ENCODE assay signal across 23 cellular contexts in genomic region chr3:55647086-55647485, GRCh38.
DNase-seq lines count a peak whose midpoint lies in the region; ATAC-seq, FAIRE-seq and TF ChIP-seq lines count a peak whose summit lies in the region.
"Had no signal": no experiment of that assay in that cellular context is flagged by ENCODE, and none has a peak within 500 bp of the region (broad histone marks: within the 10 kb centered on the region; RNA-seq: fewer than 3 reads in every experiment).

No MANE protein-coding gene starts in this region.

- no peaks in the 10 kb centered on the region for H3K23me2 ChIP-seq in H9 (ENCODE audit: insufficient read length, low read depth, low read length, poor library complexity, severe bottlenecking)
- no peaks in the 10 kb centered on the region for H3K23me2 ChIP-seq in H1 (ENCODE audit: low read depth, low read length)

- H4K5ac ChIP-seq in H9 (ENCODE audit: insufficient read length, low read depth, low read length) (no peak overlapping the region), H1 (ENCODE audit: insufficient read length, low read depth, low read length) (no peak overlapping the region)

- H3K27ac Mint-ChIP-seq in H9 (peak overlapping the region in 2 of 3 experiments; percentile 2 to 8; a peak in 2 of 7 replicates), neural progenitor cell (no peak overlapping the region)
- H3K27ac Mint-ChIP-seq in CD8-positive, alpha-beta T cell, result no peak overlapping the region

- H4K8ac ChIP-seq in H9 (replicated peaks; ENCODE audit: insufficient read length, low read depth, low read length) (no peak overlapping the region), H1 (ENCODE audit: extremely low read depth, insufficient read depth, low read length) (no peak overlapping the region)

- H3K27me3 ChIP-seq in H9 (ENCODE audit: insufficient read depth, low read length) (no peaks in the 10 kb centered on the region), SJCRH30 (no peaks in the 10 kb centered on the region), H1 (replicated peaks in 1 of 4; ENCODE audit: control insufficient read depth in 3 of 4, extremely low read depth in 1 of 4, insufficient read depth in 3 of 4, low read length in 3 of 4) (no peaks in the 10 kb centered on the region), neural progenitor cell (no peaks in the 10 kb centered on the region), PC-9 (ENCODE audit: insufficient read depth, low read depth) (no peaks in the 10 kb centered on the region)
- no peaks in the 10 kb centered on the region for H3K27me3 ChIP-seq in CD8-positive, alpha-beta T cell (ENCODE audit: insufficient read depth, low read length)
- H3K27me3 ChIP-seq: BE2C had no signal

- no peaks in the 10 kb centered on the region for H3K36me3 ChIP-seq in SJCRH30
- no peaks in the 10 kb centered on the region for H3K36me3 ChIP-seq in H1 (ENCODE audit: control insufficient read depth in 2 of 4, insufficient read depth in 4 of 4, low read length in 3 of 4)
- H3K36me3 ChIP-seq in neural progenitor cell, result no peaks in the 10 kb centered on the region
- H3K36me3 ChIP-seq in CD8-positive, alpha-beta T cell (ENCODE audit: insufficient read depth, low read length), result no peaks in the 10 kb centered on the region
- no peaks in the 10 kb centered on the region for H3K36me3 ChIP-seq in PC-9 (ENCODE audit: low read depth)
- H3K36me3 ChIP-seq: BE2C had no signal

- H2AFZ ChIP-seq in H9 (ENCODE audit: low read length) (no peak overlapping the region), H1 (ENCODE audit: low read length) (no peak overlapping the region), neural progenitor cell (replicated peaks) (no peak overlapping the region), PC-9 (no peak overlapping the region)
- H2AFZ ChIP-seq: GM23248 had no signal

- H3K9me3 Mint-ChIP-seq in H9 (no peaks in the 10 kb centered on the region), neural progenitor cell (no peaks in the 10 kb centered on the region)
- no peaks in the 10 kb centered on the region for H3K9me3 Mint-ChIP-seq in CD8-positive, alpha-beta T cell

- no peak overlapping the region for H3K4me2 ChIP-seq in H9 (ENCODE audit: insufficient read depth, insufficient read length, low read length)
- no peak overlapping the region for H3K4me2 ChIP-seq in H1 (ENCODE audit: insufficient read depth in 1 of 2, low read depth in 2 of 2, low read length in 2 of 2)
- peak overlapping the region; percentile 3 for H3K4me2 ChIP-seq in neural progenitor cell
- no peak overlapping the region for H3K4me2 ChIP-seq in PC-9
- H3K4me2 ChIP-seq: KMS-11 had no signal

- H3K18ac ChIP-seq in H9 (ENCODE audit: insufficient read length, low read depth, low read length) (no peak overlapping the region), H1 (ENCODE audit: extremely low read depth, low read length) (peak overlapping the region; percentile 17; the same call in 1 of the 2 replicates)

- no peak overlapping the region for H3K56ac ChIP-seq in H9 (ENCODE audit: insufficient read length, low read depth, low read length)
- H3K56ac ChIP-seq in H1 (replicated peaks; ENCODE audit: insufficient read length, low read depth, low read length), result no peak overlapping the region

- H2BK12ac ChIP-seq in H9 (ENCODE audit: insufficient read length, low read depth, low read length) (no peak overlapping the region), H1 (ENCODE audit: low read depth, low read length) (peak overlapping the region; percentile 69; the same call in 1 of the 2 replicates)

- H3K9me2 ChIP-seq in PC-9 (ENCODE audit: insufficient read depth), result no peaks in the 10 kb centered on the region

- H3K4me3 Mint-ChIP-seq in H9 (no peak overlapping the region), neural progenitor cell (no peak overlapping the region)
- no peak overlapping the region for H3K4me3 Mint-ChIP-seq in CD8-positive, alpha-beta T cell

- H2BK120ac ChIP-seq in H9 (ENCODE audit: low read depth, low read length, poor library complexity, severe bottlenecking), result no peak overlapping the region
- no peak overlapping the region for H2BK120ac ChIP-seq in H1 (replicated peaks; ENCODE audit: low read depth, low read length)

- H4K20me1 ChIP-seq in H9 (ENCODE audit: control insufficient read depth, insufficient read depth, insufficient read length) (no peaks in the 10 kb centered on the region), H1 (replicated peaks in 1 of 2; ENCODE audit: control insufficient read depth in 1 of 2, insufficient read depth in 2 of 2, low read length in 2 of 2) (no peaks in the 10 kb centered on the region), neural progenitor cell (ENCODE audit: low read depth) (no peaks in the 10 kb centered on the region), PC-9 (ENCODE audit: insufficient read depth) (no peaks in the 10 kb centered on the region)

- H3K4ac ChIP-seq in H9 (ENCODE audit: low read depth, low read length), result no peak overlapping the region
- no peak overlapping the region for H3K4ac ChIP-seq in H1 (replicated peaks; ENCODE audit: insufficient read length, low read depth, low read length)

- no peak for TF ChIP-seq RAD21 in H1 (IDR thresholded peaks at IDR 0.05 in 1 of 2, conservative IDR thresholded peaks at IDR 0.05 in 1 of 2; ENCODE audit: low read depth in 2 of 2, low read length in 2 of 2)

- BruUV-seq in PC-9 (replicated peaks; lab: Mats Ljungman, UMichigan), result no TSS peak

- peaks cover 6% of the 10 kb centered on the region for H3K27me3 Mint-ChIP-seq in H9 (ENCODE audit: low read depth)
- peaks cover 5% of the 10 kb centered on the region for H3K27me3 Mint-ChIP-seq in neural progenitor cell (ENCODE audit: insufficient read depth, low read depth)
- H3K27me3 Mint-ChIP-seq in CD8-positive, alpha-beta T cell (ENCODE audit: low read depth), result no peaks in the 10 kb centered on the region

- intact Hi-C loops in CD8-positive, alpha-beta T cell (cut with DNase I, micrococcal nuclease), result no loop called here
- intact Hi-C loops in PC-9 (cut with micrococcal nuclease; ENCODE audit: unreplicated experiment), result no loop called here

- no peak overlapping the region for H2BK15ac ChIP-seq in H9 (ENCODE audit: low read depth, low read length)
- peak overlapping the region; percentile 76; the same call in 1 of the 2 replicates for H2BK15ac ChIP-seq in H1 (ENCODE audit: low read length)

- no peak for TF ChIP-seq EP300 in H1 (IDR thresholded peaks at IDR 0.05; ENCODE audit: borderline replicate concordance in 1 of 2, low read depth in 2 of 2, low read length in 2 of 2)

- no peak overlapping the region for H3K27ac ChIP-seq in H9 (ENCODE audit: insufficient read length, low read depth, low read length)
- peak overlapping the region; percentile 54 for H3K27ac ChIP-seq in SJCRH30
- H3K27ac ChIP-seq in H1 (ENCODE audit: low read depth, low read length), result no peak overlapping the region
- H3K27ac ChIP-seq in neural progenitor cell, result no peak overlapping the region
- H3K27ac ChIP-seq in CD8-positive, alpha-beta T cell (ENCODE audit: low read depth, low read length), result no peak overlapping the region
- H3K27ac ChIP-seq in PC-9, result no peak overlapping the region
- H3K27ac ChIP-seq: GM23248, KMS-11 had no signal

- H3K4me1 Mint-ChIP-seq in H9 (peaks cover 48 to 59% of the 10 kb centered on the region in 2 experiments), neural progenitor cell (peaks cover 59% of the 10 kb centered on the region)
- no peaks in the 10 kb centered on the region for H3K4me1 Mint-ChIP-seq in CD8-positive, alpha-beta T cell (ENCODE audit: low read depth)

- H4K91ac ChIP-seq in H9 (ENCODE audit: insufficient read length, low read depth, low read length), result no peak overlapping the region
- peak overlapping the region; percentile 60 for H4K91ac ChIP-seq in H1 (replicated peaks; ENCODE audit: insufficient read length, low read length)

- H3K79me1 ChIP-seq in H9 (ENCODE audit: insufficient read depth, low read depth, low read length, poor library complexity, severe bottlenecking) (no peaks in the 10 kb centered on the region), H1 (ENCODE audit: low read depth, low read length) (no peaks in the 10 kb centered on the region)

- no peaks in the 10 kb centered on the region for H3K79me2 ChIP-seq in H9 (ENCODE audit: insufficient read depth, low read length)
- no peaks in the 10 kb centered on the region for H3K79me2 ChIP-seq in H1 (ENCODE audit: control insufficient read depth in 1 of 2, insufficient read depth in 2 of 2, low read length in 2 of 2)
- no peaks in the 10 kb centered on the region for H3K79me2 ChIP-seq in neural progenitor cell (ENCODE audit: low read depth)
- no peaks in the 10 kb centered on the region for H3K79me2 ChIP-seq in PC-9 (ENCODE audit: low read depth)

- no peak overlapping the region for H3K9ac ChIP-seq in H9 (ENCODE audit: extremely low read depth, insufficient read length, low read length)
- no peak overlapping the region for H3K9ac ChIP-seq in H1 (replicated peaks in 1 of 4; ENCODE audit: extremely low read depth in 1 of 4, low read depth in 3 of 4, low read length in 3 of 4)
- no peak overlapping the region for H3K9ac ChIP-seq in neural progenitor cell
- H3K9ac ChIP-seq: GM23248, KMS-11 had no signal

- H3K14ac ChIP-seq in H9 (ENCODE audit: insufficient read depth, low read length) (no peak overlapping the region), H1 (ENCODE audit: insufficient read length) (no peak overlapping the region)

- FAIRE-seq in H1 (lab: Jason Lieb, UNC), result no peak
- FAIRE-seq: GM12891, HTR-8/SVneo had no signal

- TF ChIP-seq CTCF in H9 (conservative IDR thresholded peaks at IDR 0.05), result no peak
- no peak for TF ChIP-seq CTCF in H1 (IDR thresholded peaks at IDR 0.05; ENCODE audit: control extremely low read depth in 1 of 3, insufficient read depth in 1 of 3, low read depth in 1 of 3, low read length in 3 of 3)
- no peak for TF ChIP-seq CTCF in neural progenitor cell (IDR thresholded peaks at IDR 0.05)
- no peak for TF ChIP-seq CTCF in CD8-positive, alpha-beta T cell (IDR thresholded peaks at IDR 0.05)
- TF ChIP-seq CTCF in PC-9 (conservative IDR thresholded peaks at IDR 0.05), result no peak

- H3K36me3 Mint-ChIP-seq in H9 (ENCODE audit: insufficient read depth in 1 of 3, low read depth in 3 of 3) (no peaks in the 10 kb centered on the region), neural progenitor cell (no peaks in the 10 kb centered on the region)
- H3K36me3 Mint-ChIP-seq in CD8-positive, alpha-beta T cell, result no peaks in the 10 kb centered on the region

- CTCF ChIA-PET in H1 (lab: Charles Lee; ENCODE audit: partially characterized antibody), result interaction anchor here (0.6 to 3.7 kb wide), 12 partner anchors 9 to 498 kb away, joined by 3 to 14 read pairs (median 4); no protein-coding TSS in a partner anchor
- CTCF ChIA-PET in CD8-positive, alpha-beta T cell (lab: Charles Lee), result no interaction called here
- CTCF ChIA-PET in PC-9 (lab: Charles Lee), result no interaction called here

- H2BK5ac ChIP-seq in H9 (ENCODE audit: insufficient read length, low read length) (no peak overlapping the region), H1 (ENCODE audit: low read depth, low read length) (no peak overlapping the region)

- H2AK5ac ChIP-seq in H9 (ENCODE audit: insufficient read length, low read length), result no peak overlapping the region
- H2AK5ac ChIP-seq in H1 (ENCODE audit: low read depth, low read length), result no peak overlapping the region; the same call in 1 of the 2 replicates

- H3K4me3 ChIP-seq in SJCRH30 (peak overlapping the region; percentile 29), H1 (ENCODE audit: extremely low read depth in 1 of 4, insufficient read depth in 2 of 4, low read depth in 3 of 4, low read length in 4 of 4) (no peak overlapping the region), neural progenitor cell (no peak overlapping the region), PC-9 (no peak overlapping the region)
- no peak overlapping the region for H3K4me3 ChIP-seq in CD8-positive, alpha-beta T cell (ENCODE audit: low read depth, low read length)
- H3K4me3 ChIP-seq: GM23248 had no signal

- no peak overlapping the region for H3K23ac ChIP-seq in H9 (ENCODE audit: insufficient read length, low read depth, low read length)
- no peak overlapping the region for H3K23ac ChIP-seq in H1 (ENCODE audit: insufficient read length)

- WGBS in H9 (ENCODE audit: extremely low coverage, insufficient read length, low lambda C conversion rate), result no CpG with 5 or more reads among the region's 10 CpGs
- 86% methylated on average over 10 of the region's 10 CpGs; no CpG with 5 or more reads in 1 of the 2 experiments for WGBS in H1 (ENCODE audit: extremely low coverage in 1 of 2, insufficient coverage in 1 of 2, insufficient read length in 1 of 2, insufficient replicate concordance in 2 of 2, low coverage in 1 of 2, low lambda C conversion rate in 2 of 2, missing lambda C conversion rate in 1 of 2), 2 experiments

- peaks cover 21% of the 10 kb centered on the region; the same call in 1 of the 2 replicates for H3K4me1 ChIP-seq in H9 (ENCODE audit: insufficient read depth, low read length)
- H3K4me1 ChIP-seq in SJCRH30, result peaks cover 26% of the 10 kb centered on the region
- H3K4me1 ChIP-seq in H1 (replicated peaks in 1 of 4; ENCODE audit: control insufficient read depth in 3 of 4, insufficient read depth in 4 of 4, low read length in 3 of 4), result peaks cover 14 to 30% (median 24%) of the 10 kb centered on the region in 4 experiments
- H3K4me1 ChIP-seq in neural progenitor cell, result peaks cover 26% of the 10 kb centered on the region
- no peaks in the 10 kb centered on the region for H3K4me1 ChIP-seq in CD8-positive, alpha-beta T cell (ENCODE audit: insufficient read depth, low read length)
- peaks cover 3% of the 10 kb centered on the region; the same call in 1 of the 2 replicates for H3K4me1 ChIP-seq in PC-9 (replicated peaks; ENCODE audit: insufficient read depth)
- H3K4me1 ChIP-seq: BE2C had no signal

- no peak overlapping the region for H3T11ph ChIP-seq in H9 (ENCODE audit: low read length)

- H2BK20ac ChIP-seq in H9 (ENCODE audit: low read depth, low read length, poor library complexity, severe bottlenecking) (no peak overlapping the region), H1 (ENCODE audit: low read length) (peak overlapping the region; percentile 75; the same call in 1 of the 2 replicates)

- POLR2A ChIA-PET in H1 (lab: Charles Lee; ENCODE audit: partially characterized antibody), result interaction anchor here (0.8 to 2.1 kb wide), 4 partner anchors 9 to 53 kb away, joined by 3 to 8 read pairs (median 4); no protein-coding TSS in a partner anchor
- POLR2A ChIA-PET in CD8-positive, alpha-beta T cell (lab: Charles Lee), result no interaction called here
- POLR2A ChIA-PET in PC-9 (lab: Charles Lee; ENCODE audit: unreplicated experiment), result no interaction called here

- H3F3A ChIP-seq in neural progenitor cell (ENCODE audit: low read depth), result peaks cover 27% of the 10 kb centered on the region
- no peaks in the 10 kb centered on the region for H3F3A ChIP-seq in PC-9 (ENCODE audit: insufficient read depth, low read depth)

- DNase-seq in H9, result no peak
- peak; percentile 69 to 75 for DNase-seq in SJCRH30
- DNase-seq in H1 (ENCODE audit: low read depth in 1 of 2, low spot score in 2 of 2), result no peak
- DNase-seq in neural progenitor cell (ENCODE audit: low spot score), result peak; percentile 63
- no peak for DNase-seq in superior temporal gyrus (ENCODE audit: extremely low spot score)
- DNase-seq in CD8-positive, alpha-beta T cell, result no peak
- DNase-seq in PC-9, result no peak
- no peak for DNase-seq in COLO668 (lab: John Stamatoyannopoulos, UW; ENCODE audit: unreplicated experiment)
- DNase-seq: BE2C; COR-L47; DMS 273 treated with DMSO at 0.1 percent for 48 hours; DND-41; GM23248; NCI-H1092 treated with DMSO at 0.1 percent for 48 hours; NCI-H146; NCI-H2029; NCI-H526; NK-92 treated with Interleukin-12 subunit alpha and Interleukin-12 subunit beta, amount 100 ng/mL, for 24 hours; SIG-M5 had no signal

- H3K9me3 ChIP-seq in H9 (ENCODE audit: control insufficient read depth, low read depth, low read length) (no peaks in the 10 kb centered on the region), SJCRH30 (replicated peaks) (no peaks in the 10 kb centered on the region), H1 (ENCODE audit: insufficient read depth in 2 of 2, low read depth in 1 of 2, low read length in 1 of 2) (no peaks in the 10 kb centered on the region), neural progenitor cell (ENCODE audit: low read depth) (no peaks in the 10 kb centered on the region), PC-9 (ENCODE audit: insufficient read depth, low read depth) (no peaks in the 10 kb centered on the region)
- no peaks in the 10 kb centered on the region for H3K9me3 ChIP-seq in CD8-positive, alpha-beta T cell (ENCODE audit: low read length)
- H3K9me3 ChIP-seq: BE2C had no signal

- ATAC-seq in CD8-positive, alpha-beta T cell, result no peak
- ATAC-seq: Panc1 had no signal

- no peak for TF ChIP-seq POLR2A in H1 (IDR thresholded peaks at IDR 0.05; ENCODE audit: control extremely low read depth in 1 of 2, low read depth in 2 of 2, low read length in 2 of 2)

Comparison
In these comparisons a context has a peak if more than half of its experiments do, and no peak if none do; other contexts are left out.
1. DNase-seq: peak in SJCRH30 (2 of 2) and neural progenitor cell (single experiment); none in H9 (single experiment), H1 (0 of 2), superior temporal gyrus (single experiment), CD8-positive, alpha-beta T cell (0 of 7), PC-9 (0 of 2) and COLO668 (single experiment).
2. H3K27ac Mint-ChIP-seq: peak in H9 (2 of 3); none in neural progenitor cell (single experiment) and CD8-positive, alpha-beta T cell (single experiment).